ENCODE assay signal across 15 cellular contexts in genomic region chr16:84581161-84581560, GRCh38. TPM values are rescaled to one million over a fixed set of nuclear protein-coding genes. Genes with fewer than 3 reads are reported as not detected.
DNase-seq lines count a peak whose midpoint lies in the region; ATAC-seq and TF ChIP-seq lines count a peak whose summit lies in the region.
"Had no signal": no experiment of that assay in that cellular context is flagged by ENCODE, and none has a peak within 500 bp of the region (broad histone marks: within the 10 kb centered on the region; RNA-seq: fewer than 3 reads in every experiment).

No MANE protein-coding gene starts in this region.

- no peaks in the 10 kb centered on the region for H3K9me3 Mint-ChIP-seq in activated CD4-positive, alpha-beta T cell treated with anti-CD3 and anti-CD28 coated beads, Interleukin-2, amount 10 ng/mL, durations not matched to agents 24 days and 14 days
- H3K9me3 Mint-ChIP-seq in IgD-negative memory B cell (no peaks in the 10 kb centered on the region), nephron progenitor cell (no peaks in the 10 kb centered on the region), Caco-2 (ENCODE audit: unreplicated experiment) (no peaks in the 10 kb centered on the region)
- no peaks in the 10 kb centered on the region for H3K9me3 Mint-ChIP-seq in activated T-helper 17 cell treated with anti-CD3 and anti-CD28 coated beads, Interleukin-2, amount 50 U/mL, for 72 hours

- intact Hi-C loops in activated CD4-positive, alpha-beta T cell treated with anti-CD3 and anti-CD28 coated beads, Interleukin-2, amount 10 ng/mL, durations not matched to agents 24 days and 14 days (cut with micrococcal nuclease), result no loop called here
- intact Hi-C loops in Caco-2 (cut with micrococcal nuclease; ENCODE audit: unreplicated experiment), result no loop called here

- no peaks in the 10 kb centered on the region for H3K27me3 ChIP-seq in Caco-2 (replicated peaks; ENCODE audit: control insufficient read depth, insufficient read depth, low read length)

- BruUV-seq in Caco-2 (replicated peaks; lab: Mats Ljungman, UMichigan), result no TSS peak

- peak overlapping the region; percentile 53 for H3K27ac Mint-ChIP-seq in activated CD4-positive, alpha-beta T cell treated with anti-CD3 and anti-CD28 coated beads, Interleukin-2, amount 10 ng/mL, durations not matched to agents 24 days and 14 days
- H3K27ac Mint-ChIP-seq in IgD-negative memory B cell (peak overlapping the region; percentile 47 to 88 (median 76)), nephron progenitor cell (peak overlapping the region; percentile 64), Caco-2 (ENCODE audit: unreplicated experiment) (no peak overlapping the region)
- H3K27ac Mint-ChIP-seq in activated T-helper 17 cell treated with anti-CD3 and anti-CD28 coated beads, Interleukin-2, amount 50 U/mL, for 72 hours, result peak overlapping the region; percentile 19

- peaks cover 57% of the 10 kb centered on the region for H3K36me3 Mint-ChIP-seq in activated CD4-positive, alpha-beta T cell treated with anti-CD3 and anti-CD28 coated beads, Interleukin-2, amount 10 ng/mL, durations not matched to agents 24 days and 14 days (ENCODE audit: low read depth)
- H3K36me3 Mint-ChIP-seq in IgD-negative memory B cell (peaks cover 7% of the 10 kb centered on the region), nephron progenitor cell (ENCODE audit: low read depth) (peaks cover 28% of the 10 kb centered on the region), Caco-2 (ENCODE audit: insufficient read depth, unreplicated experiment) (peaks cover 52% of the 10 kb centered on the region)
- H3K36me3 Mint-ChIP-seq in activated T-helper 17 cell treated with anti-CD3 and anti-CD28 coated beads, Interleukin-2, amount 50 U/mL, for 72 hours (ENCODE audit: low read depth), result peaks cover 58% of the 10 kb centered on the region

- TF ChIP-seq CTCF in nephron progenitor cell (IDR thresholded peaks at IDR 0.05) (no peak), Caco-2 (IDR thresholded peaks at IDR 0.05; ENCODE audit: insufficient read depth in 1 of 2, low read depth in 1 of 2, low read length in 1 of 2, severe bottlenecking in 1 of 2, unreplicated experiment in 1 of 2) (no peak)

- POLR2A ChIA-PET in Caco-2 (lab: Charles Lee), result no interaction called here

- peaks cover 53% of the 10 kb centered on the region for H3K4me1 Mint-ChIP-seq in activated CD4-positive, alpha-beta T cell treated with anti-CD3 and anti-CD28 coated beads, Interleukin-2, amount 10 ng/mL, durations not matched to agents 24 days and 14 days
- H3K4me1 Mint-ChIP-seq in IgD-negative memory B cell, result peaks cover 56 to 63% (median 62%) of the 10 kb centered on the region in 3 donors
- H3K4me1 Mint-ChIP-seq in activated T-helper 17 cell treated with anti-CD3 and anti-CD28 coated beads, Interleukin-2, amount 50 U/mL, for 72 hours, result peaks cover 28% of the 10 kb centered on the region
- H3K4me1 Mint-ChIP-seq in nephron progenitor cell, result peaks cover 74% of the 10 kb centered on the region
- H3K4me1 Mint-ChIP-seq in Caco-2 (ENCODE audit: low read depth, unreplicated experiment), result peaks cover 33% of the 10 kb centered on the region

- H3K36me3 ChIP-seq in Caco-2 (ENCODE audit: control insufficient read depth, insufficient read depth, low read length), result no peaks in the 10 kb centered on the region; the same call in 1 of the 2 replicates

- CTCF ChIA-PET in Caco-2 (lab: Charles Lee), result no interaction called here

- DNase-seq in activated CD4-positive, alpha-beta T cell treated with anti-CD3 and anti-CD28 coated beads, Interleukin-2, amount 10 ng/mL, durations not matched to agents 24 days and 14 days, result no peak
- DNase-seq in activated CD4-positive, alpha-beta T cell treated with anti-CD3 and anti-CD28 coated beads, Interleukin-2, amount 50 U/mL, for 1 hour, result no peak
- DNase-seq in nephron progenitor cell, result no peak
- no peak for DNase-seq in Caco-2
- DNase-seq in NCI-H1436 (lab: John Stamatoyannopoulos, UW), result no peak
- DNase-seq in cortex of kidney (lab: John Stamatoyannopoulos, UW), result no peak
- DNase-seq: DMS79, GM23248, IMR-90, MV-4-11, NCI-H1436 treated with DMSO at 0.1 percent for 48 hours, NCI-H2081 treated with DMSO at 0.1 percent for 48 hours, NCI-H2227 treated with DMSO at 0.1 percent for 48 hours had no signal

- no peak for ATAC-seq in activated T-helper 17 cell treated with anti-CD3 and anti-CD28 coated beads, Interleukin-2, amount 50 U/mL, for 72 hours (replicated peaks)

- H3K4me1 ChIP-seq in Caco-2, result peaks cover 25% of the 10 kb centered on the region

- H3K4me3 Mint-ChIP-seq in activated CD4-positive, alpha-beta T cell treated with anti-CD3 and anti-CD28 coated beads, Interleukin-2, amount 10 ng/mL, durations not matched to agents 24 days and 14 days, result no peak overlapping the region
- H3K4me3 Mint-ChIP-seq in IgD-negative memory B cell (peak overlapping the region in 2 of 4 donors; percentile 28 to 77), nephron progenitor cell (no peak overlapping the region), Caco-2 (ENCODE audit: unreplicated experiment) (no peak overlapping the region)
- no peak overlapping the region for H3K4me3 Mint-ChIP-seq in activated T-helper 17 cell treated with anti-CD3 and anti-CD28 coated beads, Interleukin-2, amount 50 U/mL, for 72 hours

- H3K4me3 ChIP-seq in Caco-2 (ENCODE audit: low read depth, low read length), result no peak overlapping the region
- H3K4me3 ChIP-seq: GM23248 had no signal

- no peaks in the 10 kb centered on the region for H3K9me3 ChIP-seq in Caco-2

- no peaks in the 10 kb centered on the region for H3K27me3 Mint-ChIP-seq in activated CD4-positive, alpha-beta T cell treated with anti-CD3 and anti-CD28 coated beads, Interleukin-2, amount 10 ng/mL, durations not matched to agents 24 days and 14 days
- H3K27me3 Mint-ChIP-seq in IgD-negative memory B cell (no peaks in the 10 kb centered on the region), nephron progenitor cell (ENCODE audit: low read depth, poor library complexity) (peaks cover 5% of the 10 kb centered on the region), Caco-2 (ENCODE audit: insufficient read depth, unreplicated experiment) (no peaks in the 10 kb centered on the region)
- no peaks in the 10 kb centered on the region for H3K27me3 Mint-ChIP-seq in activated T-helper 17 cell treated with anti-CD3 and anti-CD28 coated beads, Interleukin-2, amount 50 U/mL, for 72 hours

RNA-seq across cellular contexts. Expression of gene COTL1, which starts 36.7 kb away (rescaled TPM):
- total RNA-seq in activated CD4-positive, alpha-beta T cell treated with anti-CD3 and anti-CD28 coated beads, Interleukin-2, amount 10 ng/mL, durations not matched to agents 24 days and 14 days, result 470 and 474 TPM in 2 replicates
- 725 TPM for polyA plus RNA-seq in IgD-negative memory B cell
- total RNA-seq in activated T-helper 17 cell treated with anti-CD3 and anti-CD28 coated beads, Interleukin-2, amount 50 U/mL, for 72 hours, result 100 to 1,000 TPM; 250 to 505 TPM
- total RNA-seq in Caco-2 (2022), result 434 and 461 TPM in 2 replicates
